Comparison of ENCODE assay signal across 28 cellular contexts in genomic region chr12:40992674-40993073, GRCh38.
"Had no signal": no experiment of that assay in that cellular context is flagged by ENCODE, and none has a peak within 500 bp of the region (broad histone marks: within the 10 kb centered on the region; RNA-seq: fewer than 3 reads in every experiment).

No MANE protein-coding gene starts in this region.

- H3K27ac ChIP-seq: adrenal gland, body of pancreas, cardiac muscle cell, coronary artery, dorsolateral prefrontal cortex, esophagus muscularis mucosa, gastroesophageal sphincter had no signal

- DNase-seq: activated CD4-positive, alpha-beta memory T cell treated with anti-CD3 and anti-CD28 coated beads for 36 hours; activated CD4-positive, alpha-beta T cell treated with anti-CD3 and anti-CD28 coated beads for 36 hours; activated CD4-positive, alpha-beta T cell treated with anti-CD3 and anti-CD28 coated beads, Interleukin-2, amount 10 ng/mL, durations not matched to agents 24 days and 14 days; activated CD4-positive, CD25-positive, alpha-beta regulatory T cell; activated CD4-positive, CD25-positive, alpha-beta regulatory T cell treated with anti-CD3 and anti-CD28 coated beads, Interleukin-2, amount 50 U/mL, for 72 hours; activated CD8-positive, alpha-beta memory T cell treated with anti-CD3 and anti-CD28 coated beads, Interleukin-2, amount 10 ng/mL, durations not matched to agents 7 days and 5 days; activated CD8-positive, alpha-beta memory T cell treated with anti-CD3 and anti-CD28 coated beads, Interleukin-2, amount 50 U/mL, for 4 hours; activated CD8-positive, alpha-beta T cell treated with anti-CD3 and anti-CD28 coated beads, Interleukin-2, amount 10 ng/mL, durations not matched to agents 7 days and 5 days; activated effector memory CD4-positive, alpha-beta T cell treated with anti-CD3 and anti-CD28 coated beads, Interleukin-2, amount 50 U/mL, for 16 hours; activated naive CD4-positive, alpha-beta T cell treated with anti-CD3 and anti-CD28 coated beads for 36 hours; activated naive CD8-positive, alpha-beta T cell treated with anti-CD3 and anti-CD28 coated beads for 36 hours; activated naive CD8-positive, alpha-beta T cell treated with anti-CD3 and anti-CD28 coated beads, Interleukin-2, amount 50 U/mL, for 24 hours; activated T-cell treated with anti-CD3 and anti-CD28 coated beads, Interleukin-2, amount 50 U/mL, for 1 hour; activated T-cell treated with anti-CD3 and anti-CD28 coated beads, Interleukin-2, amount 50 U/mL, for 48 hours; adrenal gland; amygdala; aorta; body of pancreas; dorsolateral prefrontal cortex; effector memory CD4-positive, alpha-beta T cell; endodermal cell; erythroblast; foreskin melanocyte; T-helper 2 cell had no signal

- H3K36me3 ChIP-seq: adrenal gland, cardiac muscle cell, esophagus muscularis mucosa, gastroesophageal sphincter had no signal

- H3K9me3 ChIP-seq: adrenal gland, body of pancreas, esophagus muscularis mucosa, gastroesophageal sphincter had no signal

- H3K27me3 ChIP-seq: adrenal gland, body of pancreas, cardiac muscle cell, dorsolateral prefrontal cortex, esophagus muscularis mucosa, gastroesophageal sphincter had no signal

- H3K4me3 ChIP-seq: adrenal gland, body of pancreas, cardiac muscle cell, coronary artery, dorsolateral prefrontal cortex, esophagus muscularis mucosa, gastroesophageal sphincter had no signal

- H3K4me1 ChIP-seq: adrenal gland, body of pancreas had no signal

- ATAC-seq: activated CD4-positive, alpha-beta T cell treated with anti-CD3 and anti-CD28 coated beads for 36 hours; activated CD8-positive, alpha-beta memory T cell treated with anti-CD3 and anti-CD28 coated beads, Interleukin-2, amount 10 ng/mL, durations not matched to agents 7 days and 5 days; activated CD8-positive, alpha-beta T cell treated with anti-CD3 and anti-CD28 coated beads, Interleukin-2, amount 10 ng/mL, durations not matched to agents 7 days and 5 days; activated naive CD8-positive, alpha-beta T cell treated with anti-CD3 and anti-CD28 coated beads, Interleukin-2, amount 50 U/mL, for 24 hours; body of pancreas; gastroesophageal sphincter had no signal
